Comparison of ENCODE assay signal across 27 cellular contexts in the genomic region with DNA sequence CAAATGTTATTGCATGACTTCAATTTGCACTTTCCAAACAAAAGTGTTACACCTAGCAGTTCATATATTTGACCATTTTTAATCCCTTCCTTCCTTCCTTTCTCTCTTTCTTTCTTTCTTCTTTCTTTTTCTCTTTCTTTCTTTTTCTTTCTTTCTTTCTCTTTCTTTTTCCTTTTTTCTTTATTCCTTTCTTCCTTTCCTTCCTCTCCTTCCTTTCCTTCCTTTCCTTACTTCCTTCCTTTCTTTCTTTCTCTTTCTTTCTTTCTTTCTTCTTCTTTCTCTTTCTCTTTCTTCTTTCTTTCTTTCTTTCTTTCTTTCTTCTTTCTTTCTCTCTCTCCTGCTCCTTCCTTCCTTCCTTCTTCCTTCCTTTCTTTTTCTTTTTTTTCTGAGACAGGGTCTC.
"Had no signal": no experiment of that assay in that cellular context is flagged by ENCODE, and none has a peak within 500 bp of the region (broad histone marks: within the 10 kb centered on the region; RNA-seq: fewer than 3 reads in every experiment).

No MANE protein-coding gene starts in this region.

- H3K27me3 ChIP-seq: pancreas, suprapubic skin had no signal

- DNase-seq: activated CD4-positive, alpha-beta T cell treated with anti-CD3 and anti-CD28 coated beads for 36 hours; activated CD4-positive, CD25-positive, alpha-beta regulatory T cell; activated CD8-positive, alpha-beta memory T cell treated with anti-CD3 and anti-CD28 coated beads for 24 hours; activated gamma-delta T cell; activated naive CD4-positive, alpha-beta T cell treated with anti-CD3 and anti-CD28 coated beads, Interleukin-2, amount 50 U/mL, for 16 hours; anterior cingulate cortex; dermis blood vessel endothelial cell; effector CD4-positive, alpha-beta T cell; esophagus squamous epithelium; foreskin melanocyte; heart right ventricle; kidney glomerular epithelial cell; lower lobe of right lung; mesendoderm; pancreas; retina; stimulated activated CD4-positive, alpha-beta T cell treated with anti-CD3 and anti-CD28 coated beads, Interleukin-12 subunit alpha, Interleukin-12 subunit beta, amount 100 ng/mL, for 4 hours; stimulated activated CD4-positive, alpha-beta T cell treated with anti-CD3 and anti-CD28 coated beads, Interleukin-4, amount 100 ng/mL, for 1 hour; tibial artery; upper lobe of right lung had no signal

- H3K27me3 Mint-ChIP-seq: activated CD4-positive, alpha-beta T cell treated with anti-CD3 and anti-CD28 coated beads for 36 hours had no signal

- H3K4me3 Mint-ChIP-seq: activated CD4-positive, alpha-beta T cell treated with anti-CD3 and anti-CD28 coated beads for 36 hours; T-helper 2 cell treated with Interferon-gamma antibody and Interleukin-4, amounts not matched to agents 5 μg/mL and 100 μg/mL, for 36 hours had no signal

- H3K9me3 ChIP-seq: esophagus squamous epithelium, heart right ventricle, lower lobe of right lung, pancreas, prostate gland, suprapubic skin, tibial artery, upper lobe of right lung had no signal

- H3K36me3 ChIP-seq: esophagus squamous epithelium, heart right ventricle, lower lobe of right lung, pancreas, prostate gland, suprapubic skin, tibial artery, upper lobe of right lung had no signal

- ATAC-seq: activated CD4-positive, alpha-beta T cell treated with anti-CD3 and anti-CD28 coated beads for 36 hours; heart right ventricle; left lobe of liver; lower lobe of right lung; pancreas; sciatic nerve; upper lobe of right lung had no signal

- H3K27ac ChIP-seq: epithelial cell of prostate, esophagus squamous epithelium, heart right ventricle, lower lobe of right lung, pancreas, prostate gland, skin epidermis, suprapubic skin, tibial artery, upper lobe of right lung had no signal

- H3K4me1 ChIP-seq: esophagus squamous epithelium, lower lobe of right lung, pancreas, prostate gland, tibial artery had no signal

- H3K4me3 ChIP-seq: esophagus squamous epithelium, heart right ventricle, lower lobe of right lung, pancreas, prostate gland, skin epidermis, suprapubic skin, tibial artery, upper lobe of right lung had no signal

- H3K27ac Mint-ChIP-seq: activated CD4-positive, alpha-beta T cell treated with anti-CD3 and anti-CD28 coated beads for 36 hours; T-helper 2 cell treated with Interferon-gamma antibody and Interleukin-4, amounts not matched to agents 5 μg/mL and 100 μg/mL, for 36 hours had no signal
